ENCODE assay signal across 33 cellular contexts in genomic region chr17:82653651-82654528, GRCh38. TPM values are rescaled to one million over a fixed set of nuclear protein-coding genes. Genes with fewer than 3 reads are reported as not detected.
DNase-seq lines count a peak whose midpoint lies in the region; ATAC-seq, FAIRE-seq and TF ChIP-seq lines count a peak whose summit lies in the region.
"Had no signal": no experiment of that assay in that cellular context is flagged by ENCODE, and none has a peak within 500 bp of the region (broad histone marks: within the 10 kb centered on the region; RNA-seq: fewer than 3 reads in every experiment).

No MANE protein-coding gene starts in this region.

- H3K79me2 ChIP-seq in PC-9 (ENCODE audit: low read depth), result no peaks in the 10 kb centered on the region

- no peaks in the 10 kb centered on the region for H3K27me3 ChIP-seq in PC-9 (ENCODE audit: insufficient read depth, low read depth)
- H3K27me3 ChIP-seq: adrenal gland, brain microvascular endothelial cell, esophagus muscularis mucosa, foreskin keratinocyte, upper lobe of right lung had no signal

- intact Hi-C loops in PC-9 (cut with micrococcal nuclease; ENCODE audit: unreplicated experiment) (no loop called here), kidney (cut with DNase I) (loop anchor here (10.0 kb wide), 1 partner anchor 101 kb away; the partner anchor contains the start of gene TBCD)

- no peak overlapping the region for H3K4me3 Mint-ChIP-seq in progenitor cell of endocrine pancreas (ENCODE audit: low read depth)
- H3K4me3 Mint-ChIP-seq: activated naive CD4-positive, alpha-beta T cell treated with anti-CD3 and anti-CD28 coated beads for 36 hours; activated T-cell treated with anti-CD3 and anti-CD28 coated beads, Interleukin-2, amount 50 U/mL, for 72 hours; WTC11 had no signal

- H3K9me3 ChIP-seq in PC-9 (ENCODE audit: insufficient read depth, low read depth) (no peaks in the 10 kb centered on the region), kidney (ENCODE audit: control insufficient read depth in 1 of 2, low read length in 2 of 2) (no peaks in the 10 kb centered on the region)
- H3K9me3 ChIP-seq: adrenal gland, Caco-2, esophagus muscularis mucosa, upper lobe of right lung had no signal

- no TSS peak for BruUV-seq in PC-9 (replicated peaks; lab: Mats Ljungman, UMichigan)

- peaks cover 9% of the 10 kb centered on the region; the same call in 1 of the 2 replicates for H3F3A ChIP-seq in PC-9 (ENCODE audit: insufficient read depth, low read depth)

- H3K27ac Mint-ChIP-seq in progenitor cell of endocrine pancreas, result peak overlapping the region; percentile 85
- H3K27ac Mint-ChIP-seq: activated naive CD4-positive, alpha-beta T cell treated with anti-CD3 and anti-CD28 coated beads for 36 hours; activated T-cell treated with anti-CD3 and anti-CD28 coated beads, Interleukin-2, amount 50 U/mL, for 72 hours; WTC11 had no signal

- peaks cover 10% of the 10 kb centered on the region for H3K4me1 Mint-ChIP-seq in progenitor cell of endocrine pancreas (ENCODE audit: low read depth)

- TF ChIP-seq CTCF in C4-2B (conservative IDR thresholded peaks at IDR 0.05), result no peak
- TF ChIP-seq CTCF in PC-9 (conservative IDR thresholded peaks at IDR 0.05), result no peak
- TF ChIP-seq CTCF in kidney (IDR thresholded peaks at IDR 0.05; ENCODE audit: borderline replicate concordance, extremely low read depth, insufficient read depth), result no peak
- no peak for TF ChIP-seq CTCF in progenitor cell of endocrine pancreas (IDR thresholded peaks at IDR 0.05; ENCODE audit: unreplicated experiment)

- H3K4me3 ChIP-seq in PC-9 (no peak overlapping the region), kidney (ENCODE audit: low read length in 2 of 2) (no peak overlapping the region)
- H3K4me3 ChIP-seq: adrenal gland, esophagus muscularis mucosa, smooth muscle cell, upper lobe of right lung had no signal

- no peaks in the 10 kb centered on the region for H4K20me1 ChIP-seq in PC-9 (ENCODE audit: insufficient read depth)

- POLR2A ChIA-PET in PC-9 (lab: Charles Lee; ENCODE audit: unreplicated experiment), result no interaction called here

- H3K36me3 ChIP-seq in PC-9 (ENCODE audit: low read depth) (no peaks in the 10 kb centered on the region), kidney (ENCODE audit: control insufficient read depth in 1 of 2, insufficient read depth in 2 of 2, low read length in 2 of 2) (peaks cover 4 to 13% of the 10 kb centered on the region in 2 donors)
- H3K36me3 ChIP-seq: adrenal gland, brain microvascular endothelial cell, upper lobe of right lung had no signal

- no peak for FAIRE-seq in kidney (lab: Jason Lieb, UNC)

- CTCF ChIA-PET in PC-9 (lab: Charles Lee), result no interaction called here

- H3K36me3 Mint-ChIP-seq in progenitor cell of endocrine pancreas (ENCODE audit: insufficient read depth), result peaks cover 10% of the 10 kb centered on the region
- H3K36me3 Mint-ChIP-seq: WTC11 had no signal

- peak overlapping the region; percentile 72 for H3K27ac ChIP-seq in C4-2B
- peak overlapping the region; percentile 52; the same call in 1 of the 2 replicates for H3K27ac ChIP-seq in PC-9
- H3K27ac ChIP-seq in kidney (ENCODE audit: low read depth in 2 of 2, low read length in 2 of 2), result no peak overlapping the region
- H3K27ac ChIP-seq: brain microvascular endothelial cell, esophagus muscularis mucosa, foreskin keratinocyte, upper lobe of right lung had no signal

- H3K4me1 ChIP-seq in PC-9 (replicated peaks; ENCODE audit: insufficient read depth) (peaks cover 14% of the 10 kb centered on the region), kidney (ENCODE audit: control insufficient read depth in 1 of 2, insufficient read depth in 1 of 2, low read depth in 1 of 2, low read length in 2 of 2) (peaks cover 0 to 2% of the 10 kb centered on the region in 2 donors)
- H3K4me1 ChIP-seq: foreskin keratinocyte, upper lobe of right lung had no signal

- ATAC-seq in GM21786 (IDR thresholded peaks at IDR 0.05; ENCODE audit: unreplicated experiment), result no peak
- ATAC-seq: activated T-cell treated with anti-CD3 and anti-CD28 coated beads, Interleukin-2, amount 50 U/mL, for 72 hours; foreskin keratinocyte; HCT116; Panc1; upper lobe of right lung; WTC11 had no signal

- H3K9me3 Mint-ChIP-seq in progenitor cell of endocrine pancreas (ENCODE audit: low read depth), result no peaks in the 10 kb centered on the region
- H3K9me3 Mint-ChIP-seq: activated naive CD4-positive, alpha-beta T cell treated with anti-CD3 and anti-CD28 coated beads for 36 hours; activated T-cell treated with anti-CD3 and anti-CD28 coated beads, Interleukin-2, amount 50 U/mL, for 72 hours; naive B cell; WTC11 had no signal

- H3K4me2 ChIP-seq in PC-9, result peak overlapping the region; percentile 47
- H3K4me2 ChIP-seq: smooth muscle cell had no signal

- H2AFZ ChIP-seq in PC-9, result no peak overlapping the region

- no peak overlapping the region for H3K9ac ChIP-seq in kidney (ENCODE audit: low read length in 2 of 2)

- no peaks in the 10 kb centered on the region for H3K9me2 ChIP-seq in PC-9 (ENCODE audit: insufficient read depth)

- no peaks in the 10 kb centered on the region for H3K27me3 Mint-ChIP-seq in progenitor cell of endocrine pancreas
- H3K27me3 Mint-ChIP-seq: naive B cell had no signal

- no peak for DNase-seq in PC-9
- peak; percentile 63 for DNase-seq in kidney
- DNase-seq in progenitor cell of endocrine pancreas (ENCODE audit: low spot score, unreplicated experiment), result no peak
- no peak for DNase-seq in NCI-H1092 (lab: John Stamatoyannopoulos, UW)
- no peak for DNase-seq in NCI-H1694 treated with DMSO at 0.1 percent for 48 hours (lab: John Stamatoyannopoulos, UW)
- DNase-seq in NCI-H2227 treated with DMSO at 0.1 percent for 48 hours (lab: John Stamatoyannopoulos, UW), result no peak
- DNase-seq: activated CD4-positive, alpha-beta T cell treated with anti-CD3 and anti-CD28 coated beads, Interleukin-2, amount 50 U/mL, for 1 hour; activated naive CD4-positive, alpha-beta T cell treated with anti-CD3 and anti-CD28 coated beads for 36 hours; activated T-cell treated with anti-CD3 and anti-CD28 coated beads, Interleukin-2, amount 50 U/mL, for 72 hours; adrenal gland; brain microvascular endothelial cell; Caco-2; DMS79 treated with DMSO at 0.1 percent for 48 hours; foreskin keratinocyte; Karpas-422; mesendoderm; naive B cell; NCI-H2171 treated with DMSO at 0.1 percent for 48 hours; NCI-H524; NK-92 treated with Interleukin-12 subunit alpha and Interleukin-12 subunit beta, amount 100 ng/mL, for 24 hours; occipital lobe; retina; stimulated activated CD4-positive, alpha-beta T cell treated with anti-CD3 and anti-CD28 coated beads, Interleukin-1b, Interleukin-23, amount 100 ng/mL, for 48 hours; stimulated activated CD8-positive, alpha-beta memory T cell treated with anti-CD3 and anti-CD28 coated beads, Interleukin-4, amount 100 ng/mL, for 48 hours; T1000; upper lobe of right lung had no signal

RNA-seq across cellular contexts. Expression of gene WDR45B, which starts 5.6 kb away (rescaled TPM):
- total RNA-seq in PC-9 (2021) (65.1 and 84.9 TPM in 2 replicates), kidney (65.4 TPM), progenitor cell of endocrine pancreas (75.8 and 77.6 TPM in 2 replicates)
- polyA plus RNA-seq in kidney (ENCODE audit: insufficient read depth, low read depth, low replicate concordance), result 64.7 TPM

RNA-seq across cellular contexts. Expression of gene RAB40B, which starts 44.6 kb away (rescaled TPM):
- total RNA-seq in PC-9 (2021) (7.9 and 11.0 TPM in 2 replicates), kidney (21.7 TPM), progenitor cell of endocrine pancreas (13.3 and 14.3 TPM in 2 replicates)
- 36.1 TPM for polyA plus RNA-seq in kidney (ENCODE audit: insufficient read depth, low read depth, low replicate concordance)

Comparison
In these comparisons a context has a peak if more than half of its experiments do, and no peak if none do; other contexts are left out.
1. H3K27ac ChIP-seq: peak in C4-2B (single experiment) and PC-9 (single experiment); none in kidney (0 of 2).